Comparison of ENCODE assay signal across 1 cellular context in the genomic region with DNA sequence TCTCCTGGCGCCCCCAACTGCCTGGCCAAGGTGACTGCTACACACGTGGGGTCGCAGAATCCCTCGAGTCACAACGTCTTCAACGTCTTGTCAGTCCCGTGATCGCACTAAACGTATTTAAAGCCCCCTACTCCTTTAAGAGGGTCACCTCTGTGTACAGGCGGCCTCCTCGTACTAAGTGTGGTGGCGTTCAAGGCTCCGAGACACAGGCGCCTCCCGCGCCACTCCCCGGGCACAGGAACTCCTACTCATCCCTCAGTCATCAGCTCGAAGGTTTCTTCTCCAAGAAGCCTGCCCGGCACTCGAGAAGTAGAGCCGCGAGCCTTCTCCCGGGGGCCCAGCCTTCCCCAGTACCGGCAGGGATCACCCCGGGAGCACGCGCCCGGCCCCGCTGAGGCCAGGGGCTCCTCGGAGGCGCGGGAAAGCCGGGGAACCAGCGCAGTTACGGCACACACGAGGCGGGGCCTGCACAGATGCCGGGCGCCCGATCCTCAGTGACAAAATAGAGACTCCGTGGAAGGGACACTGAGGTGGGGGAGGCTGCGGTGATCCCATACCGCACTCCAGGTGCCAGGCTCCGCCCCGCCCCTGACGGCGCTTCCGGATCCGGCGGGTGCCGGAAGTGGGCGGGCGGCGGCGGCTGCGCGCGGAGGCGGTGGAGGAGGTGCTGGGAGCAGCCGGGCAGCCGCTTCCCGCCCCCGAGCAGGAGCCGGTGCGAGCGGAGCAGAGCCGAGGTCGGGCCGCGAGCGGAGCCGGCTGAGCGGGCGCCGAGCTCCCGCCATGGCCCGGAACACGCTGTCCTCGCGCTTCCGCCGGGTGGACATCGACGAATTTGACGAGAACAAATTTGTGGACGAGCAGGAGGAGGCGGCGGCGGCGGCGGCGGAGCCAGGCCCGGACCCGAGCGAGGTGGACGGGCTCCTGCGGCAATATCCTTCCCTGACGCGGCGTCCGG.
A peak's percentile ranks its signal among the peaks of the same experiment; 100 is the strongest.
TF ChIP-seq lines count a peak whose summit lies in the region.

No MANE protein-coding gene starts in this region.

TF ChIP-seq in HepG2, 621 proteins besides CTCF, POLR2A, EP300 and RAD21 (continued from another document and continues in another):
- TF ChIP-seq, protein P1, sequence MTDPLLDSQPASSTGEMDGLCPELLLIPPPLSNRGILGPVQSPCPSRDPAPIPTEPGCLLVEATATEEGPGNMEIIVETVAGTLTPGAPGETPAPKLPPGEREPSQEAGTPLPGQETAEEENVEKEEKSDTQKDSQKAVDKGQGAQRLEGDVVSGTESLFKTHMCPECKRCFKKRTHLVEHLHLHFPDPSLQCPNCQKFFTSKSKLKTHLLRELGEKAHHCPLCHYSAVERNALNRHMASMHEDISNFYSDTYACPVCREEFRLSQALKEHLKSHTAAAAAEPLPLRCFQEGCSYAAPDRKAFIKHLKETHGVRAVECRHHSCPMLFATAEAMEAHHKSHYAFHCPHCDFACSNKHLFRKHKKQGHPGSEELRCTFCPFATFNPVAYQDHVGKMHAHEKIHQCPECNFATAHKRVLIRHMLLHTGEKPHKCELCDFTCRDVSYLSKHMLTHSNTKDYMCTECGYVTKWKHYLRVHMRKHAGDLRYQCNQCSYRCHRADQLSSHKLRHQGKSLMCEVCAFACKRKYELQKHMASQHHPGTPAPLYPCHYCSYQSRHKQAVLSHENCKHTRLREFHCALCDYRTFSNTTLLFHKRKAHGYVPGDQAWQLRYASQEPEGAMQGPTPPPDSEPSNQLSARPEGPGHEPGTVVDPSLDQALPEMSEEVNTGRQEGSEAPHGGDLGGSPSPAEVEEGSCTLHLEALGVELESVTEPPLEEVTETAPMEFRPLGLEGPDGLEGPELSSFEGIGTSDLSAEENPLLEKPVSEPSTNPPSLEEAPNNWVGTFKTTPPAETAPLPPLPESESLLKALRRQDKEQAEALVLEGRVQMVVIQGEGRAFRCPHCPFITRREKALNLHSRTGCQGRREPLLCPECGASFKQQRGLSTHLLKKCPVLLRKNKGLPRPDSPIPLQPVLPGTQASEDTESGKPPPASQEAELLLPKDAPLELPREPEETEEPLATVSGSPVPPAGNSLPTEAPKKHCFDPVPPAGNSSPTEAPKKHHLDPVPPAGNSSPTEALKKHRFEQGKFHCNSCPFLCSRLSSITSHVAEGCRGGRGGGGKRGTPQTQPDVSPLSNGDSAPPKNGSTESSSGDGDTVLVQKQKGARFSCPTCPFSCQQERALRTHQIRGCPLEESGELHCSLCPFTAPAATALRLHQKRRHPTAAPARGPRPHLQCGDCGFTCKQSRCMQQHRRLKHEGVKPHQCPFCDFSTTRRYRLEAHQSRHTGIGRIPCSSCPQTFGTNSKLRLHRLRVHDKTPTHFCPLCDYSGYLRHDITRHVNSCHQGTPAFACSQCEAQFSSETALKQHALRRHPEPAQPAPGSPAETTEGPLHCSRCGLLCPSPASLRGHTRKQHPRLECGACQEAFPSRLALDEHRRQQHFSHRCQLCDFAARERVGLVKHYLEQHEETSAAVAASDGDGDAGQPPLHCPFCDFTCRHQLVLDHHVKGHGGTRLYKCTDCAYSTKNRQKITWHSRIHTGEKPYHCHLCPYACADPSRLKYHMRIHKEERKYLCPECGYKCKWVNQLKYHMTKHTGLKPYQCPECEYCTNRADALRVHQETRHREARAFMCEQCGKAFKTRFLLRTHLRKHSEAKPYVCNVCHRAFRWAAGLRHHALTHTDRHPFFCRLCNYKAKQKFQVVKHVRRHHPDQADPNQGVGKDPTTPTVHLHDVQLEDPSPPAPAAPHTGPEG (CRISPR knock-in tag; IDR thresholded peaks at IDR 0.05) = no peak
- TF ChIP-seq, protein P2, sequence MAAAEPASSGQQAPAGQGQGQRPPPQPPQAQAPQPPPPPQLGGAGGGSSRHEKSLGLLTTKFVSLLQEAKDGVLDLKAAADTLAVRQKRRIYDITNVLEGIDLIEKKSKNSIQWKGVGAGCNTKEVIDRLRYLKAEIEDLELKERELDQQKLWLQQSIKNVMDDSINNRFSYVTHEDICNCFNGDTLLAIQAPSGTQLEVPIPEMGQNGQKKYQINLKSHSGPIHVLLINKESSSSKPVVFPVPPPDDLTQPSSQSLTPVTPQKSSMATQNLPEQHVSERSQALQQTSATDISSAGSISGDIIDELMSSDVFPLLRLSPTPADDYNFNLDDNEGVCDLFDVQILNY (CRISPR knock-in tag; conservative IDR thresholded peaks at IDR 0.05) = peak; percentile 79; the same call in 1 of the 2 replicates
- no peak for TF ChIP-seq RAD51 (IDR thresholded peaks at IDR 0.05; ENCODE audit: borderline replicate concordance)
- TF ChIP-seq, protein P3, sequence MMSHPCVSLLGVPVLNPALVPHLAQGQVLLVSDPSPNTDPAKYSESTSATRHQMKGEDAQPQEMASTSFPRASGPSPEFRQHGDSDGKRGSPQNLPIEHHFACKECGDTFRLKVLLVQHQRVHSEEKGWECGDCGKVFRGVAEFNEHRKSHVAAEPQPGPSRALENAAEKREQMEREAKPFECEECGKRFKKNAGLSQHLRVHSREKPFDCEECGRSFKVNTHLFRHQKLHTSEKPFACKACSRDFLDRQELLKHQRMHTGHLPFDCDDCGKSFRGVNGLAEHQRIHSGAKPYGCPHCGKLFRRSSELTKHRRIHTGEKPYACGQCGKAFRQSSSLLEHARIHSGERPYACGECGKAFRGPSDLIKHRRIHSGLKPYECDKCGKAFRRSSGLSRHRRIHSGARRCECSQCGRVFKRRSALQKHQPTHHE (CRISPR knock-in tag; IDR thresholded peaks at IDR 0.05; ENCODE audit: borderline replicate concordance) = no peak
- TF ChIP-seq SALL2 (CRISPR knock-in tag; IDR thresholded peaks at IDR 0.05) = peak; percentile 49; the same call in 1 of the 2 replicates
- TF ChIP-seq, protein P4, sequence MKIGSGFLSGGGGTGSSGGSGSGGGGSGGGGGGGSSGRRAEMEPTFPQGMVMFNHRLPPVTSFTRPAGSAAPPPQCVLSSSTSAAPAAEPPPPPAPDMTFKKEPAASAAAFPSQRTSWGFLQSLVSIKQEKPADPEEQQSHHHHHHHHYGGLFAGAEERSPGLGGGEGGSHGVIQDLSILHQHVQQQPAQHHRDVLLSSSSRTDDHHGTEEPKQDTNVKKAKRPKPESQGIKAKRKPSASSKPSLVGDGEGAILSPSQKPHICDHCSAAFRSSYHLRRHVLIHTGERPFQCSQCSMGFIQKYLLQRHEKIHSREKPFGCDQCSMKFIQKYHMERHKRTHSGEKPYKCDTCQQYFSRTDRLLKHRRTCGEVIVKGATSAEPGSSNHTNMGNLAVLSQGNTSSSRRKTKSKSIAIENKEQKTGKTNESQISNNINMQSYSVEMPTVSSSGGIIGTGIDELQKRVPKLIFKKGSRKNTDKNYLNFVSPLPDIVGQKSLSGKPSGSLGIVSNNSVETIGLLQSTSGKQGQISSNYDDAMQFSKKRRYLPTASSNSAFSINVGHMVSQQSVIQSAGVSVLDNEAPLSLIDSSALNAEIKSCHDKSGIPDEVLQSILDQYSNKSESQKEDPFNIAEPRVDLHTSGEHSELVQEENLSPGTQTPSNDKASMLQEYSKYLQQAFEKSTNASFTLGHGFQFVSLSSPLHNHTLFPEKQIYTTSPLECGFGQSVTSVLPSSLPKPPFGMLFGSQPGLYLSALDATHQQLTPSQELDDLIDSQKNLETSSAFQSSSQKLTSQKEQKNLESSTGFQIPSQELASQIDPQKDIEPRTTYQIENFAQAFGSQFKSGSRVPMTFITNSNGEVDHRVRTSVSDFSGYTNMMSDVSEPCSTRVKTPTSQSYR (CRISPR knock-in tag; IDR thresholded peaks at IDR 0.05; ENCODE audit: borderline replicate concordance) = peak; percentile 36; the same call in 1 of the 2 replicates
- no peak for TF ChIP-seq KDM3A (CRISPR knock-in tag; IDR thresholded peaks at IDR 0.05; ENCODE audit: low read depth)
- no peak for TF ChIP-seq ZNF780A (CRISPR knock-in tag; IDR thresholded peaks at IDR 0.05)
- TF ChIP-seq RBM22 (optimal IDR thresholded peaks at IDR 0.05; ENCODE audit: low read length) = no peak
- TF ChIP-seq MYNN (CRISPR knock-in tag; IDR thresholded peaks at IDR 0.05; ENCODE audit: low read depth) = 0 out of 2 replicates have a peak, but pooled peaks have one; percentile 31
- no peak for TF ChIP-seq ZNF720 (CRISPR knock-in tag; IDR thresholded peaks at IDR 0.05)
- TF ChIP-seq HIVEP1 (CRISPR knock-in tag; IDR thresholded peaks at IDR 0.05) = peak; percentile 68
- TF ChIP-seq, protein P5, sequence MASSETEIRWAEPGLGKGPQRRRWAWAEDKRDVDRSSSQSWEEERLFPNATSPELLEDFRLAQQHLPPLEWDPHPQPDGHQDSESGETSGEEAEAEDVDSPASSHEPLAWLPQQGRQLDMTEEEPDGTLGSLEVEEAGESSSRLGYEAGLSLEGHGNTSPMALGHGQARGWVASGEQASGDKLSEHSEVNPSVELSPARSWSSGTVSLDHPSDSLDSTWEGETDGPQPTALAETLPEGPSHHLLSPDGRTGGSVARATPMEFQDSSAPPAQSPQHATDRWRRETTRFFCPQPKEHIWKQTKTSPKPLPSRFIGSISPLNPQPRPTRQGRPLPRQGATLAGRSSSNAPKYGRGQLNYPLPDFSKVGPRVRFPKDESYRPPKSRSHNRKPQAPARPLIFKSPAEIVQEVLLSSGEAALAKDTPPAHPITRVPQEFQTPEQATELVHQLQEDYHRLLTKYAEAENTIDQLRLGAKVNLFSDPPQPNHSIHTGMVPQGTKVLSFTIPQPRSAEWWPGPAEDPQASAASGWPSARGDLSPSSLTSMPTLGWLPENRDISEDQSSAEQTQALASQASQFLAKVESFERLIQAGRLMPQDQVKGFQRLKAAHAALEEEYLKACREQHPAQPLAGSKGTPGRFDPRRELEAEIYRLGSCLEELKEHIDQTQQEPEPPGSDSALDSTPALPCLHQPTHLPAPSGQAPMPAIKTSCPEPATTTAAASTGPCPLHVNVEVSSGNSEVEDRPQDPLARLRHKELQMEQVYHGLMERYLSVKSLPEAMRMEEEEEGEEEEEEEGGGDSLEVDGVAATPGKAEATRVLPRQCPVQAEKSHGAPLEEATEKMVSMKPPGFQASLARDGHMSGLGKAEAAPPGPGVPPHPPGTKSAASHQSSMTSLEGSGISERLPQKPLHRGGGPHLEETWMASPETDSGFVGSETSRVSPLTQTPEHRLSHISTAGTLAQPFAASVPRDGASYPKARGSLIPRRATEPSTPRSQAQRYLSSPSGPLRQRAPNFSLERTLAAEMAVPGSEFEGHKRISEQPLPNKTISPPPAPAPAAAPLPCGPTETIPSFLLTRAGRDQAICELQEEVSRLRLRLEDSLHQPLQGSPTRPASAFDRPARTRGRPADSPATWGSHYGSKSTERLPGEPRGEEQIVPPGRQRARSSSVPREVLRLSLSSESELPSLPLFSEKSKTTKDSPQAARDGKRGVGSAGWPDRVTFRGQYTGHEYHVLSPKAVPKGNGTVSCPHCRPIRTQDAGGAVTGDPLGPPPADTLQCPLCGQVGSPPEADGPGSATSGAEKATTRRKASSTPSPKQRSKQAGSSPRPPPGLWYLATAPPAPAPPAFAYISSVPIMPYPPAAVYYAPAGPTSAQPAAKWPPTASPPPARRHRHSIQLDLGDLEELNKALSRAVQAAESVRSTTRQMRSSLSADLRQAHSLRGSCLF (CRISPR knock-in tag; IDR thresholded peaks at IDR 0.05; ENCODE audit: borderline replicate concordance) = 0 out of 2 replicates have a peak, but pooled peaks have one; percentile 50
- TF ChIP-seq, protein P6, sequence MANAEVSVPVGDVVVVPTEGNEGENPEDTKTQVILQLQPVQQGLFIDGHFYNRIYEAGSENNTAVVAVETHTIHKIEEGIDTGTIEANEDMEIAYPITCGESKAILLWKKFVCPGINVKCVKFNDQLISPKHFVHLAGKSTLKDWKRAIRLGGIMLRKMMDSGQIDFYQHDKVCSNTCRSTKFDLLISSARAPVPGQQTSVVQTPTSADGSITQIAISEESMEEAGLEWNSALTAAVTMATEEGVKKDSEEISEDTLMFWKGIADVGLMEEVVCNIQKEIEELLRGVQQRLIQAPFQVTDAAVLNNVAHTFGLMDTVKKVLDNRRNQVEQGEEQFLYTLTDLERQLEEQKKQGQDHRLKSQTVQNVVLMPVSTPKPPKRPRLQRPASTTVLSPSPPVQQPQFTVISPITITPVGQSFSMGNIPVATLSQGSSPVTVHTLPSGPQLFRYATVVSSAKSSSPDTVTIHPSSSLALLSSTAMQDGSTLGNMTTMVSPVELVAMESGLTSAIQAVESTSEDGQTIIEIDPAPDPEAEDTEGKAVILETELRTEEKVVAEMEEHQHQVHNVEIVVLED (CRISPR knock-in tag; IDR thresholded peaks at IDR 0.05; ENCODE audit: borderline replicate concordance) = peak; percentile 82
- TF ChIP-seq ARID2 (CRISPR knock-in tag; IDR thresholded peaks at IDR 0.05; ENCODE audit: borderline replicate concordance) = peak; percentile 58
- 0 out of 2 replicates have a peak, but pooled peaks have one; percentile 32 for TF ChIP-seq NCOA2 (CRISPR knock-in tag; IDR thresholded peaks at IDR 0.05)
- TF ChIP-seq, protein P7, sequence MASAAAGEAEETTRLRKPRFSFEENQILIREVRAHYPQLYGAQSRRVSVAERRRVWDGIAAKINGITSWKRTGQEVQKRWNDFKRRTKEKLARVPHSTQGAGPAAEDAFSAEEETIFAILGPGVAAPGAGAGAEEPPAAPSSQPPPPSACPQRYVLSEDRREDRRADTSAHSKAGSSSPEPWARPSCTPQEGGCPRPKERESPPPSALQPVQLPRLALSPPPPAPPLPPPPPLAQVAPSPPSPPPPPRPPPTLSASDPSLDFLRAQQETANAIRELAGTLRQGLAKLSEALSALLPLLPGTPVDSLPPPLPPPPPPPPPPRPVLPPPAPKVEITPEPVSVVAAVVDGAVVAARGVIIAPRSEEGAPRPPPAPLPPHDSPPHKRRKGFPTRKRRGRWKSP (CRISPR knock-in tag; IDR thresholded peaks at IDR 0.05) = no peak
- no peak for TF ChIP-seq ZNF615 (CRISPR knock-in tag; IDR thresholded peaks at IDR 0.05; ENCODE audit: borderline replicate concordance)
- TF ChIP-seq SAP130 (CRISPR knock-in tag; IDR thresholded peaks at IDR 0.05; ENCODE audit: low read depth) = peak; percentile 84
- 0 out of 2 replicates have a peak, but pooled peaks have one; percentile 23 for TF ChIP-seq RARA (CRISPR knock-in tag; IDR thresholded peaks at IDR 0.05)
- TF ChIP-seq, protein P8, sequence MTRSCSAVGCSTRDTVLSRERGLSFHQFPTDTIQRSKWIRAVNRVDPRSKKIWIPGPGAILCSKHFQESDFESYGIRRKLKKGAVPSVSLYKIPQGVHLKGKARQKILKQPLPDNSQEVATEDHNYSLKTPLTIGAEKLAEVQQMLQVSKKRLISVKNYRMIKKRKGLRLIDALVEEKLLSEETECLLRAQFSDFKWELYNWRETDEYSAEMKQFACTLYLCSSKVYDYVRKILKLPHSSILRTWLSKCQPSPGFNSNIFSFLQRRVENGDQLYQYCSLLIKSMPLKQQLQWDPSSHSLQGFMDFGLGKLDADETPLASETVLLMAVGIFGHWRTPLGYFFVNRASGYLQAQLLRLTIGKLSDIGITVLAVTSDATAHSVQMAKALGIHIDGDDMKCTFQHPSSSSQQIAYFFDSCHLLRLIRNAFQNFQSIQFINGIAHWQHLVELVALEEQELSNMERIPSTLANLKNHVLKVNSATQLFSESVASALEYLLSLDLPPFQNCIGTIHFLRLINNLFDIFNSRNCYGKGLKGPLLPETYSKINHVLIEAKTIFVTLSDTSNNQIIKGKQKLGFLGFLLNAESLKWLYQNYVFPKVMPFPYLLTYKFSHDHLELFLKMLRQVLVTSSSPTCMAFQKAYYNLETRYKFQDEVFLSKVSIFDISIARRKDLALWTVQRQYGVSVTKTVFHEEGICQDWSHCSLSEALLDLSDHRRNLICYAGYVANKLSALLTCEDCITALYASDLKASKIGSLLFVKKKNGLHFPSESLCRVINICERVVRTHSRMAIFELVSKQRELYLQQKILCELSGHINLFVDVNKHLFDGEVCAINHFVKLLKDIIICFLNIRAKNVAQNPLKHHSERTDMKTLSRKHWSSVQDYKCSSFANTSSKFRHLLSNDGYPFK (CRISPR knock-in tag; IDR thresholded peaks at IDR 0.05; ENCODE audit: borderline replicate concordance) = peak; percentile 80
